Comparison of ENCODE assay signal across 8 cellular contexts in the genomic region with DNA sequence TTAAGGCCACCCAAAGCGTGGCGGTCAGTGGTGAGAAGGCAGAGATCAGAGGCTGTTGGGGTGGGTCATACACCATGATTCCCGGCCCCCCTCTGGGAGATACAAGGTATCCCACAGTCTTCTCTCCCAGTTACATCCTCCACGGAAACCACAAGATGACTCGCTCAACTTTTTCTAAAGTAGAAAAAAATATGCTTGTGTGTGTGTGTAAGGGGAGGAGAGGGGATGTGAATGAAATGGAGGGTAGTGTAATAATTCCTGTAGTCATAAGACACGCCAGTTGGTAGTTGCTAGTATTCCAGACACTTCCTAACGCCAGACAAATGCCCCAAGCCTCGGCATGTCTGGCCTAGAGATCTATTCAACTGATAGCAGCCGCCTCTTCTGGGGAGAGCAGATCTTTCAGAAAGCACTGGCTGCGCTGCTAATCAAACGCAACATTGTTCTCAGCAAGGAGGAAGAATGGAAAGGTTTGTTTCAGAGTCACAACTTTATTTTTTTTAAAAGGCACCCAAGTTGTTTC.
A peak's percentile ranks its signal among the peaks of the same experiment; 100 is the strongest.
DNase-seq lines count a peak whose midpoint lies in the region; ATAC-seq and TF ChIP-seq lines count a peak whose summit lies in the region.

No MANE protein-coding gene starts in this region.

- CTCF ChIA-PET in AG04449 (lab: Yijun Ruan, JAX): interaction anchor here (0.8 to 6.4 kb wide), 22 partner anchors 9 to 314 kb away, joined by 3 to 102 read pairs (median 6); a partner anchor contains a TSS

- POLR2A ChIA-PET in AG04449 (lab: Yijun Ruan, JAX): interaction anchor here (0.9 to 3.7 kb wide), 9 partner anchors 8 to 329 kb away, joined by 3 to 34 read pairs (median 3); no protein-coding TSS in a partner anchor

- peak; percentile 7 for ATAC-seq in GM19397 (IDR thresholded peaks at IDR 0.05; ENCODE audit: unreplicated experiment)
- ATAC-seq in GM18867 (IDR thresholded peaks at IDR 0.05; ENCODE audit: unreplicated experiment): no peak

- TF ChIP-seq CTCF in AG04449 (IDR thresholded peaks at IDR 0.05; ENCODE audit: insufficient read depth, low read length, missing control alignments) (no peak), glutamatergic neuron (IDR thresholded peaks at IDR 0.05; ENCODE audit: partially characterized antibody, unreplicated experiment) (no peak), progenitor cell of endocrine pancreas (IDR thresholded peaks at IDR 0.05; ENCODE audit: unreplicated experiment) (no peak)

- no peaks in the 10 kb centered on the region for H3K9me3 Mint-ChIP-seq in activated T-cell treated with anti-CD3 and anti-CD28 coated beads, Interleukin-2, amount 50 U/mL, for 24 hours
- H3K9me3 Mint-ChIP-seq in glutamatergic neuron (ENCODE audit: unreplicated experiment): peaks cover 7% of the 10 kb centered on the region
- no peaks in the 10 kb centered on the region for H3K9me3 Mint-ChIP-seq in progenitor cell of endocrine pancreas (ENCODE audit: low read depth)

- no peaks in the 10 kb centered on the region for H3K27me3 Mint-ChIP-seq in activated T-cell treated with anti-CD3 and anti-CD28 coated beads, Interleukin-2, amount 50 U/mL, for 24 hours
- H3K27me3 Mint-ChIP-seq in glutamatergic neuron (ENCODE audit: unreplicated experiment) (peaks cover 7% of the 10 kb centered on the region), progenitor cell of endocrine pancreas (no peaks in the 10 kb centered on the region)

- peak overlapping the region; percentile 32 for H3K4me3 ChIP-seq in AG04449 (ENCODE audit: low read depth, low read length)

- H3K36me3 Mint-ChIP-seq in activated T-cell treated with anti-CD3 and anti-CD28 coated beads, Interleukin-2, amount 50 U/mL, for 24 hours (ENCODE audit: low read depth): peaks cover 23% of the 10 kb centered on the region
- H3K36me3 Mint-ChIP-seq in glutamatergic neuron (ENCODE audit: unreplicated experiment) (no peaks in the 10 kb centered on the region), progenitor cell of endocrine pancreas (ENCODE audit: insufficient read depth) (no peaks in the 10 kb centered on the region)

- H3K4me3 Mint-ChIP-seq in activated T-cell treated with anti-CD3 and anti-CD28 coated beads, Interleukin-2, amount 50 U/mL, for 24 hours: peak overlapping the region; percentile 89
- H3K4me3 Mint-ChIP-seq in glutamatergic neuron (ENCODE audit: unreplicated experiment) (peak overlapping the region; percentile 77), progenitor cell of endocrine pancreas (ENCODE audit: low read depth) (peak overlapping the region; percentile 71)

- peaks cover 59% of the 10 kb centered on the region for H3K4me1 Mint-ChIP-seq in activated T-cell treated with anti-CD3 and anti-CD28 coated beads, Interleukin-2, amount 50 U/mL, for 24 hours (ENCODE audit: low read depth)
- H3K4me1 Mint-ChIP-seq in glutamatergic neuron (ENCODE audit: low read depth, unreplicated experiment) (peaks cover 16% of the 10 kb centered on the region), progenitor cell of endocrine pancreas (ENCODE audit: low read depth) (peaks cover 46% of the 10 kb centered on the region)

- DNase-seq in AG04449 (ENCODE audit: low read depth, low spot score): peak; percentile 85
- DNase-seq in LHCN-M2 (ENCODE audit: low read depth): peak; percentile 90
- DNase-seq in activated T-cell treated with anti-CD3 and anti-CD28 coated beads, Interleukin-2, amount 50 U/mL, for 24 hours: peak; percentile 55
- no peak for DNase-seq in glutamatergic neuron
- no peak for DNase-seq in progenitor cell of endocrine pancreas (ENCODE audit: low spot score, unreplicated experiment)
- DNase-seq in NCI-H1694 treated with DMSO at 0.1 percent for 48 hours (lab: John Stamatoyannopoulos, UW): no peak

- H3K27ac Mint-ChIP-seq in activated T-cell treated with anti-CD3 and anti-CD28 coated beads, Interleukin-2, amount 50 U/mL, for 24 hours: peak overlapping the region; percentile 98
- H3K27ac Mint-ChIP-seq in glutamatergic neuron (ENCODE audit: unreplicated experiment): peak overlapping the region; percentile 92
- H3K27ac Mint-ChIP-seq in progenitor cell of endocrine pancreas: peak overlapping the region; percentile 98

Comparison
In these comparisons a context has a peak if more than half of its experiments do, and no peak if none do; other contexts are left out.
1. DNase-seq: peak in AG04449 (single experiment), LHCN-M2 (single experiment) and activated T-cell treated with anti-CD3 and anti-CD28 coated beads, Interleukin-2, amount 50 U/mL, for 24 hours (single experiment); none in glutamatergic neuron (single experiment), progenitor cell of endocrine pancreas (single experiment) and NCI-H1694 treated with DMSO at 0.1 percent for 48 hours (single experiment).
2. Peak in every context shown above with its lines, with median percentiles within 50 percentile points of each other: H3K27ac Mint-ChIP-seq and H3K4me3 Mint-ChIP-seq.